21 cellular contexts compared by ENCODE assay signal in the genomic region with DNA sequence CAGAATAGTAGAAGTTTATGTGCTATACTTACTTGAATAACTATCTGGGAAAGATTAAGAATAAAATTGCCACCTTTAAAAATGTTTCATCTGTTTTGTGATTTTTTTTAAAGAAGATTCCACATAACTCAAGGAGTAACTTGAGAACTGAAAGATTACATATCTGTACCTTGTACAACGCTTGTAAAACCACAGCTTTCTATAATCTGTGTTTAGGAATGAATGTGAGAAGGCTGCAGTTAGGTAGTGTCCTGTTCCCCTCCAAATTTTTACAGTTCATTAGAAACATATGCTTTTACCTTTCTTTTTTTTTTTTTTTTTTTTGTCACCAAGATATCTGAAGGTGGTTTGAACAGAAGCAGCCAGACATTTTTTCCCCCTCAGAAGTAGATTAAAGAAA.
"Had no signal": no experiment of that assay in that cellular context is flagged by ENCODE, and none has a peak within 500 bp of the region (broad histone marks: within the 10 kb centered on the region; RNA-seq: fewer than 3 reads in every experiment).

No MANE protein-coding gene starts in this region.

- DNase-seq: islet precursor cell; left ventricle myocardium inferior; mesendoderm; midbrain; mucosa of descending colon; naive thymus-derived CD4-positive, alpha-beta T cell; pancreas; posterior cingulate gyrus; retina; right cardiac atrium; stimulated activated CD4-positive, alpha-beta T cell treated with anti-CD3 and anti-CD28 coated beads, Interleukin-12 subunit alpha, Interleukin-12 subunit beta, amount 100 ng/mL, for 4 hours; stimulated activated CD4-positive, alpha-beta T cell treated with anti-CD3 and anti-CD28 coated beads, Interleukin-15, amount 100 ng/mL, for 24 hours; stimulated activated CD4-positive, alpha-beta T cell treated with anti-CD3 and anti-CD28 coated beads, Interleukin-4, amount 100 ng/mL, for 24 hours; stimulated activated naive CD4-positive, alpha-beta T cell; tibial artery; trophoblast cell; upper lobe of right lung had no signal

- ATAC-seq: mucosa of descending colon; naive thymus-derived CD4-positive, alpha-beta T cell; natural killer cell treated with Interleukin-12 subunit alpha and Interleukin-12 subunit beta and Interleukin-15 and Interleukin-18, amount 100 ng/mL, for 72 hours; pancreas; right cardiac atrium; sciatic nerve; stimulated activated effector memory CD8-positive, alpha-beta T cell treated with anti-CD3 and anti-CD28 coated beads, Interleukin-12 subunit alpha, Interleukin-12 subunit beta, amount 100 ng/mL, for 72 hours; upper lobe of right lung had no signal

- H3K27me3 Mint-ChIP-seq: naive thymus-derived CD4-positive, alpha-beta T cell; natural killer cell treated with Interleukin-12 subunit alpha and Interleukin-12 subunit beta and Interleukin-15 and Interleukin-18, amount 100 ng/mL, for 72 hours; stimulated activated naive CD8-positive, alpha-beta T cell treated with anti-CD3 and anti-CD28 coated beads, Interleukin-15, Interleukin-2, amounts not matched to agents 100 ng/mL and 50 ng/mL, for 24 hours had no signal

- H3K9me3 Mint-ChIP-seq: stimulated activated naive CD8-positive, alpha-beta T cell treated with anti-CD3 and anti-CD28 coated beads, Interleukin-15, Interleukin-2, amounts not matched to agents 100 ng/mL and 50 ng/mL, for 24 hours had no signal

- H3K27ac Mint-ChIP-seq: naive thymus-derived CD4-positive, alpha-beta T cell; natural killer cell treated with Interleukin-12 subunit alpha and Interleukin-12 subunit beta and Interleukin-15 and Interleukin-18, amount 100 ng/mL, for 72 hours; stimulated activated effector memory CD8-positive, alpha-beta T cell treated with anti-CD3 and anti-CD28 coated beads, Interleukin-12 subunit alpha, Interleukin-12 subunit beta, amount 100 ng/mL, for 72 hours; stimulated activated naive CD8-positive, alpha-beta T cell treated with anti-CD3 and anti-CD28 coated beads, Interleukin-15, Interleukin-2, amounts not matched to agents 100 ng/mL and 50 ng/mL, for 24 hours had no signal

- H3K4me3 Mint-ChIP-seq: naive thymus-derived CD4-positive, alpha-beta T cell; natural killer cell treated with Interleukin-12 subunit alpha and Interleukin-12 subunit beta and Interleukin-15 and Interleukin-18, amount 100 ng/mL, for 72 hours; stimulated activated effector memory CD8-positive, alpha-beta T cell treated with anti-CD3 and anti-CD28 coated beads, Interleukin-12 subunit alpha, Interleukin-12 subunit beta, amount 100 ng/mL, for 72 hours; stimulated activated naive CD8-positive, alpha-beta T cell treated with anti-CD3 and anti-CD28 coated beads, Interleukin-15, Interleukin-2, amounts not matched to agents 100 ng/mL and 50 ng/mL, for 24 hours had no signal

- H3K36me3 Mint-ChIP-seq: natural killer cell treated with Interleukin-12 subunit alpha and Interleukin-12 subunit beta and Interleukin-15 and Interleukin-18, amount 100 ng/mL, for 72 hours; stimulated activated effector memory CD8-positive, alpha-beta T cell treated with anti-CD3 and anti-CD28 coated beads, Interleukin-12 subunit alpha, Interleukin-12 subunit beta, amount 100 ng/mL, for 72 hours had no signal

- H3K4me1 Mint-ChIP-seq: naive thymus-derived CD4-positive, alpha-beta T cell; stimulated activated effector memory CD8-positive, alpha-beta T cell treated with anti-CD3 and anti-CD28 coated beads, Interleukin-12 subunit alpha, Interleukin-12 subunit beta, amount 100 ng/mL, for 72 hours had no signal
